In genomic region chr2:64274399-64275173, GRCh38 we compare ENCODE assay signal across 13 cellular contexts.
A peak's percentile ranks its signal among the peaks of the same experiment; 100 is the strongest.
DNase-seq lines count a peak whose midpoint lies in the region; ATAC-seq and TF ChIP-seq lines count a peak whose summit lies in the region.
"Had no signal": no experiment of that assay in that cellular context is flagged by ENCODE, and none has a peak within 500 bp of the region (broad histone marks: within the 10 kb centered on the region; RNA-seq: fewer than 3 reads in every experiment).

No MANE protein-coding gene starts in this region.

- H3K9me2 ChIP-seq in MM.1S (replicated peaks; ENCODE audit: insufficient read depth, low read length): no peaks in the 10 kb centered on the region

- H3K27me3 ChIP-seq in BE2C (no peaks in the 10 kb centered on the region), MM.1S (replicated peaks; ENCODE audit: insufficient read depth, low read length) (no peaks in the 10 kb centered on the region), duodenal mucosa (ENCODE audit: control insufficient read depth in 1 of 2, insufficient read depth in 2 of 2, low read length in 2 of 2) (no peaks in the 10 kb centered on the region)

- H2AFZ ChIP-seq in MM.1S (ENCODE audit: low read length): peak overlapping the region; percentile 73

- no peaks in the 10 kb centered on the region for H3K79me2 ChIP-seq in MM.1S (ENCODE audit: low read length)

- H3K4me1 ChIP-seq in BE2C (peaks cover 4% of the 10 kb centered on the region; the same call in 1 of the 2 replicates), MM.1S (ENCODE audit: low read length) (peaks cover 65% of the 10 kb centered on the region), duodenal mucosa (ENCODE audit: control insufficient read depth in 1 of 2, insufficient read depth in 2 of 2, low read length in 2 of 2) (peaks cover 29 to 30% of the 10 kb centered on the region in 2 donors)

- no peaks in the 10 kb centered on the region for H4K20me1 ChIP-seq in MM.1S (ENCODE audit: insufficient read depth, low read length)

- no peaks in the 10 kb centered on the region for H3K9me3 ChIP-seq in BE2C
- H3K9me3 ChIP-seq in MM.1S (replicated peaks; ENCODE audit: insufficient read depth, low read length): no peaks in the 10 kb centered on the region
- peaks cover 0 to 4% of the 10 kb centered on the region in 2 donors for H3K9me3 ChIP-seq in duodenal mucosa (ENCODE audit: control insufficient read depth in 1 of 2, low read length in 2 of 2)

- H3K4me3 ChIP-seq in BE2C (ENCODE audit: low read depth, low read length): no peak overlapping the region
- H3K4me3 ChIP-seq in MM.1S (ENCODE audit: low read length): peak overlapping the region; percentile 48; the same call in 1 of the 2 replicates
- H3K4me3 ChIP-seq in duodenal mucosa (ENCODE audit: low read depth in 1 of 2, low read length in 2 of 2): peak overlapping the region; percentile 7 to 32

- H3K4me2 ChIP-seq in MM.1S (ENCODE audit: low read depth, low read length): peak overlapping the region; percentile 90

- H3K9ac ChIP-seq in MM.1S (ENCODE audit: low read length) (peak overlapping the region; percentile 66), duodenal mucosa (ENCODE audit: low read depth in 1 of 2, low read length in 2 of 2) (peak overlapping the region; percentile 21 to 37)

- ATAC-seq in omental fat pad (ENCODE audit: low FRiP score) (peak; percentile 44), GM19452 (IDR thresholded peaks at IDR 0.05; ENCODE audit: unreplicated experiment) (no peak), HG02759 (IDR thresholded peaks at IDR 0.05; ENCODE audit: unreplicated experiment) (no peak), GM21576 (IDR thresholded peaks at IDR 0.05; ENCODE audit: unreplicated experiment) (no peak)

- no peaks in the 10 kb centered on the region for H3K36me3 ChIP-seq in BE2C
- H3K36me3 ChIP-seq in MM.1S (replicated peaks; ENCODE audit: insufficient read depth, low read length): no peaks in the 10 kb centered on the region
- no peaks in the 10 kb centered on the region for H3K36me3 ChIP-seq in duodenal mucosa (ENCODE audit: control insufficient read depth in 1 of 2, insufficient read depth in 2 of 2, low read length in 2 of 2)

- H3F3A ChIP-seq in MM.1S (ENCODE audit: insufficient read depth, low read length): peaks cover 30% of the 10 kb centered on the region

- TF ChIP-seq CTCF in BE2C (IDR thresholded peaks at IDR 0.05; ENCODE audit: low read depth, low read length) (no peak), MM.1S (IDR thresholded peaks at IDR 0.05; ENCODE audit: low read length) (no peak), omental fat pad (IDR thresholded peaks at IDR 0.05) (no peak)

- DNase-seq in BE2C (peak; percentile 18), MM.1S (no peak), omental fat pad (ENCODE audit: low spot score) (no peak), occipital lobe (lab: John Stamatoyannopoulos, UW) (no peak)
- DNase-seq: activated naive CD8-positive, alpha-beta T cell treated with anti-CD3 and anti-CD28 coated beads, Interleukin-2, amount 10 ng/mL, durations not matched to agents 7 days and 5 days; DND-41; KG1; NCI-H69; nephron progenitor cell had no signal

- H3K27ac ChIP-seq in MM.1S (ENCODE audit: low read length) (peak overlapping the region; percentile 98), duodenal mucosa (ENCODE audit: low read depth, low read length) (peak overlapping the region; percentile 63)
